ENCODE assay signal across 8 cellular contexts in the genomic region with DNA sequence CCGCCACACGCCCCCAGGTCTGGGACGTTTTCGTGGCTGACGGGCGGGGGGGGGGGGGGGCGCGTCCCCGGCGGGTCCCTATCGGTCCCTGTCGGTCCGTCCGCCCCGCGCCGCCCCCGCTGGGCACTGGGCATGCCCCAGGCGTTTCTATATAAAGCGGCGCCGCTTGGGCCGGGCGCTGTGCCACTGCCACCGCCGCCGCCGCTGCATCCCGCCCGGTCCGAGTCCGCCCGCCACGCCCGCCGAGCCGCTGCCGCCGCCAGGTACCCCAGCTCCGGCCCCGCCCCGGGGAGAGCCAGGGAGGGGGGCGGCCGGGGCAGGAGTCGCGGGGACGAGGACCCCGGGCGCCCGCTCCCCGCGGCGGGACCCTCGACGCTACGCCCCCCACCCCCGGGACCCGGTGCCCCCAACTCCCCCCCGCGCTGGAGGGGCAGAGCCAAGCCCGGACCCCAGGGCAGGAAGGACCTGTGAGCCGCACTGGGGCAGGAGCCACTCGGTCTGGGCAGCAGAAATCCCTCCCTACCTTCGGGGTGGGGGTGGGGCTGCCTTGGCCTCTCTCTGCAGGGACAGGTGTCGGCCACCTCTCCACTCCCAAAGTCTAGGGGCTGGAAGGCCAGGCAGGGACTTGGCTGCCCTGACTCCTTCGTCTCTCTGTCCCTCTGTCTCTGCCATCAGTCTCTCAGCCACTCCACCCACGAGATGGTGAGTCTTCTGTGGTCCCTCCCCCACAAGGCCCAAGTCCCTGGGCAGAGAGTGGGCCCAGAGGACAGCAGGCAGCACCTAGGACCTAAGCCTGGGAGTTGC. TPM values are rescaled to one million over a fixed set of nuclear protein-coding genes. Genes with fewer than 3 reads are reported as not detected.
DNase-seq lines count a peak whose midpoint lies in the region; ATAC-seq and TF ChIP-seq lines count a peak whose summit lies in the region.

A gene with protein sequence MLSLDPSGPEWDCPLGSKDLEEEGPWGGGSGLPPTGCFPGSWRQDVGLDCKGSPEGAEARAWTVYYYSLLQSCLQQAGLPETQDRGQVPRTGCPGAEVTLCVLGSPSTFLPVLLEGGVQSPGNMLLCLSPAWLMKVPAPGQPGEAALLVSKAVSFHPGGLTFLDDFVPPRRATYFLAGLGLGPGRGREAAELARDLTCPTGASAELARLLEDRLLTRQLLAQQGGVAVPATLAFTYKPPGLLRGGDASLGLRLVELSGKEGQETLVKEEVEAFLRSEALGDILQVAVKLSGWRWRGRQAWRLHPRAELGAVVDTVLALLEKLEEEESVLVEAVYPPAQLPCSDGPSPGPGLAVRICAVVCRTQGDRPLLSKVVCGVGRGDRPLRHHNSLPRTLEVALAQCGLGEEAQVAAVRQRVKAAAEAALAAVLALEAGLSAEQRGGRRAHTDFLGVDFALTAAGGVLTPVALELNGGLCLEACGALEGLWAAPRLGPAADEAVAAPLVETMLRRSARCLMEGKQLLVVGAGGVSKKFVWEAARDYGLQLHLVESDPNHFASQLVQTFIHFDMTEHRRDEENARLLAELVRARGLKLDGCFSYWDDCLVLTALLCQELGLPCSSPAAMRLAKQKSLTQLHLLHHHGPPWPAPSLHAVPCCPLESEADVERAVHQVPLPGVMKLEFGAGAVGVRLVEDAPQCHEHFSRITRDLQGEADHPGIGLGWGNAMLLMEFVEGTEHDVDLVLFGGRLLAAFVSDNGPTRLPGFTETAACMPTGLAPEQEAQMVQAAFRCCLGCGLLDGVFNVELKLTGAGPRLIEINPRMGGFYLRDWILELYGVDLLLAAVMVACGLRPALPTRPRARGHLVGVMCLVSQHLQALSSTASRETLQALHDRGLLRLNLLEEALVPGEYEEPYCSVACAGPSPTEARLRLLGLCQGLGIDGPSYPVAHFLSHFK (plus strand): TSS at position 178 of the 804 bp plus-strand sequence. CDS start 522 bp downstream, at position 700.

- peaks cover 17% of the 10 kb centered on the region for H3K4me1 ChIP-seq in mammary epithelial cell (ENCODE audit: insufficient read depth, low read length)
- H3K4me1 ChIP-seq in mesenchymal stem cell (ENCODE audit: control insufficient read depth, insufficient read depth, low read depth, low read length): peaks cover 48% of the 10 kb centered on the region
- H3K4me1 ChIP-seq in upper lobe of left lung: peaks cover 43 to 57% (median 48%) of the 10 kb centered on the region in 4 donors

- no peak for DNase-seq in activated naive CD4-positive, alpha-beta T cell treated with anti-CD3 and anti-CD28 coated beads for 36 hours
- DNase-seq in activated naive CD4-positive, alpha-beta T cell (lab: John Stamatoyannopoulos, UW): no peak
- DNase-seq in mammary epithelial cell: no peak
- DNase-seq in mesenchymal stem cell: no peak
- DNase-seq in upper lobe of left lung: peak in 1 of 2 donors; percentile 90
- DNase-seq in stimulated activated CD4-positive, alpha-beta T cell treated with anti-CD3 and anti-CD28 coated beads, Interleukin-2, amount 100 ng/mL, for 48 hours: no peak

- H3K23ac ChIP-seq in mesenchymal stem cell (ENCODE audit: low read length in 2 of 2): no peak within 1 kb of the TSS

- H3K4me2 ChIP-seq in mammary epithelial cell (ENCODE audit: insufficient read depth, low read depth, low read length) (peak within 1 kb of the TSS; percentile 47), mesenchymal stem cell (ENCODE audit: low read length, poor library complexity, severe bottlenecking) (peak within 1 kb of the TSS; percentile 48)

- BruUV-seq in mammary epithelial cell (replicated peaks; lab: Mats Ljungman, UMichigan): no TSS peak

- H4K8ac ChIP-seq in mesenchymal stem cell (ENCODE audit: low read length): no peak within 1 kb of the TSS

- H3K9me3 ChIP-seq in mammary epithelial cell (replicated peaks; ENCODE audit: insufficient read depth, low read length) (no peaks in the 10 kb centered on the region), mesenchymal stem cell (ENCODE audit: control insufficient read depth, low read length) (no peaks in the 10 kb centered on the region), upper lobe of left lung (no peaks in the 10 kb centered on the region)

- no peak within 1 kb of the TSS for H2AK5ac ChIP-seq in mesenchymal stem cell (ENCODE audit: low read length, severe bottlenecking)

- peak within 1 kb of the TSS; percentile 61 for H3K27ac Mint-ChIP-seq in activated naive CD4-positive, alpha-beta T cell treated with anti-CD3 and anti-CD28 coated beads for 36 hours

- no peak for TF ChIP-seq EP300 in upper lobe of left lung (IDR thresholded peaks at IDR 0.05)

- ATAC-seq in upper lobe of left lung (ENCODE audit: low FRiP score in 2 of 2): no peak
- no peak for ATAC-seq in GM21737 (IDR thresholded peaks at IDR 0.05; ENCODE audit: unreplicated experiment)
- ATAC-seq in GM19397 (IDR thresholded peaks at IDR 0.05; ENCODE audit: unreplicated experiment): no peak

- H3K27me3 ChIP-seq in mammary epithelial cell (ENCODE audit: insufficient read depth, low read length) (no peaks in the 10 kb centered on the region), mesenchymal stem cell (ENCODE audit: control insufficient read depth in 1 of 2, insufficient read depth in 1 of 2, low read length in 2 of 2) (peaks cover 32 to 54% of the 10 kb centered on the region in 2 experiments), upper lobe of left lung (peaks cover 0 to 3% (median 0%) of the 10 kb centered on the region in 4 donors)

- H4K91ac ChIP-seq in mesenchymal stem cell (ENCODE audit: low read length): no peak within 1 kb of the TSS

- CTCF ChIA-PET in activated naive CD4-positive, alpha-beta T cell treated with anti-CD3 and anti-CD28 coated beads for 36 hours (lab: Charles Lee): interaction anchor here (0.5 kb wide), 1 partner anchor 59 kb away, joined by 4 read pairs; no protein-coding TSS in a partner anchor
- CTCF ChIA-PET in mammary epithelial cell (lab: Charles Lee; ENCODE audit: low non-redundant PET): no interaction called here

- H2BK5ac ChIP-seq in mesenchymal stem cell (ENCODE audit: low read depth, low read length, poor library complexity, severe bottlenecking): no peak within 1 kb of the TSS

- no peak for TF ChIP-seq POLR2A in upper lobe of left lung (IDR thresholded peaks at IDR 0.05)

- no peaks in the 10 kb centered on the region for H3K36me3 ChIP-seq in mammary epithelial cell (ENCODE audit: insufficient read depth, low read length)
- H3K36me3 ChIP-seq in mesenchymal stem cell (ENCODE audit: control insufficient read depth in 1 of 2, insufficient read depth in 2 of 2, low read depth in 1 of 2, low read length in 2 of 2): peaks cover 0 to 4% of the 10 kb centered on the region in 2 experiments
- no peaks in the 10 kb centered on the region for H3K36me3 ChIP-seq in upper lobe of left lung

- dilution Hi-C loops in mammary epithelial cell (cut with HindIII; ENCODE audit: low sequenced_read_pairs): no loop called here

- no peaks in the 10 kb centered on the region for H3K9me3 Mint-ChIP-seq in activated naive CD4-positive, alpha-beta T cell treated with anti-CD3 and anti-CD28 coated beads for 36 hours

- H4K20me1 ChIP-seq in mammary epithelial cell (ENCODE audit: insufficient read depth, low read length): no peaks in the 10 kb centered on the region

- intact Hi-C loops in activated naive CD4-positive, alpha-beta T cell treated with anti-CD3 and anti-CD28 coated beads for 36 hours (cut with micrococcal nuclease): no loop called here
- intact Hi-C loops in mammary epithelial cell (cut with micrococcal nuclease): no loop called here

- no peaks in the 10 kb centered on the region for H3K27me3 Mint-ChIP-seq in activated naive CD4-positive, alpha-beta T cell treated with anti-CD3 and anti-CD28 coated beads for 36 hours (ENCODE audit: low read depth)

- WGBS in mammary epithelial cell (ENCODE audit: low coverage, missing lambda C conversion rate): 39% methylated on average over 9 of the region's 67 CpGs
- WGBS in mesenchymal stem cell: 13% methylated on average over 50 of the region's 67 CpGs
- WGBS in upper lobe of left lung, 2 donors: 27 to 29% methylated on average over 1 to 13 of the region's 67 CpGs

- in situ Hi-C loops in mammary epithelial cell (cut with MboI; ENCODE audit: low sequenced_read_pairs in 2 of 2): no loop called here

- H2BK15ac ChIP-seq in mesenchymal stem cell (ENCODE audit: low read depth, poor library complexity, severe bottlenecking): no peak within 1 kb of the TSS

- no peaks in the 10 kb centered on the region for H3K36me3 Mint-ChIP-seq in activated naive CD4-positive, alpha-beta T cell treated with anti-CD3 and anti-CD28 coated beads for 36 hours (ENCODE audit: low read depth)

- H2BK12ac ChIP-seq in mesenchymal stem cell (ENCODE audit: low read length in 2 of 2): no peak within 1 kb of the TSS

- TF ChIP-seq CTCF in mammary epithelial cell (conservative IDR thresholded peaks at IDR 0.05 in 1 of 2, IDR thresholded peaks at IDR 0.05 in 1 of 2; ENCODE audit: extremely low read depth in 1 of 2, insufficient read depth in 1 of 2, low read depth in 1 of 2, low read length in 2 of 2) (no peak), upper lobe of left lung (IDR thresholded peaks at IDR 0.05) (no peak)

- peak within 1 kb of the TSS; percentile 72 for H3K4me3 Mint-ChIP-seq in activated naive CD4-positive, alpha-beta T cell treated with anti-CD3 and anti-CD28 coated beads for 36 hours

- no peak within 1 kb of the TSS for H3K14ac ChIP-seq in mesenchymal stem cell (ENCODE audit: low read length in 2 of 2)

- no peak within 1 kb of the TSS for H3K4ac ChIP-seq in mesenchymal stem cell (ENCODE audit: low read depth in 1 of 2, low read length in 2 of 2)

- H2AFZ ChIP-seq in mammary epithelial cell (ENCODE audit: low read depth, low read length) (peak within 1 kb of the TSS; percentile 32), mesenchymal stem cell (ENCODE audit: low read depth, low read length) (no peak within 1 kb of the TSS)

- no peak within 1 kb of the TSS for H3K4me3 ChIP-seq in mammary epithelial cell (replicated peaks in 1 of 3; ENCODE audit: insufficient read depth in 1 of 3, low read depth in 2 of 3, low read length in 3 of 3)
- H3K4me3 ChIP-seq in mesenchymal stem cell (ENCODE audit: insufficient read depth in 1 of 2, low read depth in 1 of 2, low read length in 2 of 2): peak within 1 kb of the TSS in 1 of 2 experiments; percentile 35
- H3K4me3 ChIP-seq in upper lobe of left lung: peak within 1 kb of the TSS in 3 of 4 donors; percentile 25 to 42 (median 39)

- H3K79me1 ChIP-seq in mesenchymal stem cell (replicated peaks; ENCODE audit: low read length, poor library complexity, severe bottlenecking): peaks cover 8% of the 10 kb centered on the region

- H3K4me1 Mint-ChIP-seq in activated naive CD4-positive, alpha-beta T cell treated with anti-CD3 and anti-CD28 coated beads for 36 hours (ENCODE audit: low read depth): peaks cover 71% of the 10 kb centered on the region

- H3K9ac ChIP-seq in mammary epithelial cell (ENCODE audit: insufficient read depth, low read length) (no peak within 1 kb of the TSS), mesenchymal stem cell (ENCODE audit: low read length) (no peak within 1 kb of the TSS)

- H2BK120ac ChIP-seq in mesenchymal stem cell (ENCODE audit: low read depth, low read length): no peak within 1 kb of the TSS

- H3K18ac ChIP-seq in mesenchymal stem cell (ENCODE audit: low read depth in 1 of 2, low read length in 2 of 2): no peak within 1 kb of the TSS

- no peaks in the 10 kb centered on the region for H3K79me2 ChIP-seq in mammary epithelial cell (ENCODE audit: insufficient read depth, low read length)

- H3K27ac ChIP-seq in mammary epithelial cell (ENCODE audit: insufficient read depth, low read depth, low read length): no peak within 1 kb of the TSS
- H3K27ac ChIP-seq in mesenchymal stem cell (ENCODE audit: low read length, poor library complexity, severe bottlenecking): no peak within 1 kb of the TSS
- H3K27ac ChIP-seq in upper lobe of left lung: peak within 1 kb of the TSS in 3 of 4 donors; percentile 35 to 71 (median 68)

RNA-seq across cellular contexts. Expression of the gene that starts here (rescaled TPM):
- 1 to 10 TPM in 1 of 2 experiments, under 1 TPM in 1; 0.91 to 2.0 TPM for total RNA-seq in activated naive CD4-positive, alpha-beta T cell treated with anti-CD3 and anti-CD28 coated beads for 36 hours
- total RNA-seq in mammary epithelial cell (under 1 TPM; 0.12 to 0.33 TPM), upper lobe of left lung (1 to 10 TPM in 2 of 6 donors, under 1 TPM in 4; 0.49 to 4.2 (median 0.89) TPM)
- polyA plus RNA-seq in mammary epithelial cell: 0.03 TPM
- polyA minus RNA-seq in mammary epithelial cell: not detected
- 0.11 TPM for polyA plus RNA-seq in mesenchymal stem cell (2013, experiment 1 of 2)
- polyA plus RNA-seq in mesenchymal stem cell (2013, experiment 2 of 2): 0.07 TPM

Comparison
In these comparisons a context has a peak if more than half of its experiments do, and no peak if none do; other contexts are left out.
1. H3K27ac ChIP-seq: peak in upper lobe of left lung (3 of 4); none in mammary epithelial cell (single experiment) and mesenchymal stem cell (single experiment).
2. H3K4me3 ChIP-seq: peak in upper lobe of left lung (3 of 4); none in mammary epithelial cell (0 of 3).